ENCODE assay signal across 1 cellular context in genomic region chr19:53657330-53657729, GRCh38.
TF ChIP-seq lines count a peak whose summit lies in the region.

No MANE protein-coding gene starts in this region.

TF ChIP-seq in HepG2, 621 proteins besides CTCF, POLR2A, EP300 and RAD21 (continues in another document):
- TF ChIP-seq MIXL1 (CRISPR knock-in tag; IDR thresholded peaks at IDR 0.05) (0 out of 2 replicates have a peak, but pooled peaks have one; percentile 27), KDM2A (CRISPR knock-in tag; IDR thresholded peaks at IDR 0.05; ENCODE audit: borderline replicate concordance, low read depth) (0 out of 2 replicates have a peak, but pooled peaks have one; percentile 23), AHDC1 (CRISPR knock-in tag; IDR thresholded peaks at IDR 0.05; ENCODE audit: borderline replicate concordance) (0 out of 2 replicates have a peak, but pooled peaks have one; percentile 28), HDAC2 (CRISPR knock-in tag; IDR thresholded peaks at IDR 0.05) (peak; percentile 46; the same call in 1 of the 2 replicates), SPEN (CRISPR knock-in tag; IDR thresholded peaks at IDR 0.05; ENCODE audit: low read depth) (peak; percentile 39; the same call in 1 of the 2 replicates), ZEB1 (IDR thresholded peaks at IDR 0.05; ENCODE audit: insufficient replicate concordance, low read depth) (peak; percentile 58), ZMYM2 (CRISPR knock-in tag; IDR thresholded peaks at IDR 0.05) (0 out of 2 replicates have a peak, but pooled peaks have one; percentile 42), ETV5 (CRISPR knock-in tag; IDR thresholded peaks at IDR 0.05; ENCODE audit: borderline replicate concordance) (peak; percentile 63; the same call in 1 of the 2 replicates), ZBTB34 (CRISPR knock-in tag; IDR thresholded peaks at IDR 0.05) (peak; percentile 43; the same call in 1 of the 2 replicates), FOXA3 (CRISPR knock-in tag; IDR thresholded peaks at IDR 0.05) (peak; percentile 76), SALL1 (CRISPR knock-in tag; IDR thresholded peaks at IDR 0.05) (peak; percentile 59; the same call in 1 of the 2 replicates), RCOR2 (CRISPR knock-in tag; IDR thresholded peaks at IDR 0.05) (peak; percentile 51; the same call in 1 of the 2 replicates), HIC2 (CRISPR knock-in tag; IDR thresholded peaks at IDR 0.05; ENCODE audit: low read depth) (peak; percentile 75; the same call in 1 of the 2 replicates), BCL3 (CRISPR knock-in tag; IDR thresholded peaks at IDR 0.05) (0 out of 2 replicates have a peak, but pooled peaks have one; percentile 21), ARID4A (CRISPR knock-in tag; IDR thresholded peaks at IDR 0.05; ENCODE audit: borderline replicate concordance) (peak; percentile 13; the same call in 1 of the 2 replicates), RXRA (CRISPR knock-in tag; IDR thresholded peaks at IDR 0.05) (peak; percentile 47; the same call in 1 of the 2 replicates), ELK4 (CRISPR knock-in tag; IDR thresholded peaks at IDR 0.05; ENCODE audit: borderline replicate concordance) (no peak), PBX2 (CRISPR knock-in tag; IDR thresholded peaks at IDR 0.05) (peak; percentile 80), CSRNP1 (CRISPR knock-in tag; IDR thresholded peaks at IDR 0.05) (no peak), MNT (IDR thresholded peaks at IDR 0.05) (no peak), HNF4G (IDR thresholded peaks at IDR 0.05; ENCODE audit: borderline replicate concordance, low read depth, low read length) (peak; percentile 85), HNF4G (CRISPR knock-in tag; IDR thresholded peaks at IDR 0.05; ENCODE audit: borderline replicate concordance, low read depth) (no peak), ELF3 (CRISPR knock-in tag; IDR thresholded peaks at IDR 0.05) (peak; percentile 57; the same call in 1 of the 2 replicates), ZNF678 (CRISPR knock-in tag; IDR thresholded peaks at IDR 0.05) (no peak), PAXIP1 (CRISPR knock-in tag; conservative IDR thresholded peaks at IDR 0.05) (peak; percentile 79), RARA (CRISPR knock-in tag; IDR thresholded peaks at IDR 0.05) (peak; percentile 45; the same call in 1 of the 2 replicates), SALL2 (CRISPR knock-in tag; IDR thresholded peaks at IDR 0.05) (no peak)
